1 cellular context compared by ENCODE assay signal in the genomic region with DNA sequence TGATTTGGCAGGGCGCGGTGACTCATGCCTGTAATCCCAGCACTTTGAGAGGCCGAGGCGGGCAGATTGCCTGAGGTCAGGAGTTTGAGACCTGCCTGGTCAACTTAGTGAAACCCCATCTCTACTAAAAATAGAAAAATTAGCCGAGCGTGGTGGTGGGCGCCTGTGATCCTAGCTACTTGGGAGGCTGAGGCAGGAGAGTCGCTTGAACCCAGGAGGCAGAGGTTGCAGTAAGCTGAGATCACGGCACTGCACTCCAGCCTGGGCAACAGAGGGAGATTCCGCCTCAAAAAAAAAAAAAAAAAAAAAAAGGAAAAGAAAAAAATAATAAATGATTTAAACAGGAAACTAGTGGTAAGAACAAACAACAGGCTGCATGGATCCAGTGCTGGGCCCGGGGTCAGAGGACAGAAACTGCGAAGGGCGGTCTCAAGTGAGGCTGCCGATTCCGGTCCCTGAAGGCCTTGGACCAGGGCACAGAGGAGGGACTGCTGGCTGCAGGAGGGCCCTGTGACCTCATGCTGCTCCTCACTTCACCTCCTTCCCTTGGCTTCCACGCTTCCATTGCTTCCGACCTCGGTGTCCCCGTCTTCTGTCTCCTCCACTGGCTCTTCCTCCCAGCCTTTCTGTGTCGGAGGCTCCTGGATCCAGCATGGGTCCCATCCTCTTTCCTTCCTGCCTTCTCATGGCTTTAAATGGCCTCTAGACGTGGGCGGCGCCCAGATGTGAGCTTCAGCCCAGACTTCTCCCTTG.
TF ChIP-seq lines count a peak whose summit lies in the region.

No MANE protein-coding gene starts in this region.

TF ChIP-seq in HCT116, 20 proteins besides CTCF, POLR2A, EP300 and RAD21:
- no peak for TF ChIP-seq SP1 (IDR thresholded peaks at IDR 0.05; ENCODE audit: low read depth)
- TF ChIP-seq JUND (IDR thresholded peaks at IDR 0.05) = no peak
- no peak for TF ChIP-seq CEBPB (IDR thresholded peaks at IDR 0.05; ENCODE audit: low read depth)
- TF ChIP-seq, protein P1, sequence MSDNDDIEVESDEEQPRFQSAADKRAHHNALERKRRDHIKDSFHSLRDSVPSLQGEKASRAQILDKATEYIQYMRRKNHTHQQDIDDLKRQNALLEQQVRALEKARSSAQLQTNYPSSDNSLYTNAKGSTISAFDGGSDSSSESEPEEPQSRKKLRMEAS (IDR thresholded peaks at IDR 0.05) = no peak
- no peak for TF ChIP-seq EZH2phosphoT487 (IDR thresholded peaks at IDR 0.05; ENCODE audit: borderline replicate concordance)
- TF ChIP-seq EZH2 (IDR thresholded peaks at IDR 0.05) = no peak
- TF ChIP-seq ZNF274 (IDR thresholded peaks at IDR 0.05; ENCODE audit: low read depth, low read length) = no peak
- no peak for TF ChIP-seq TCF7L2 (IDR thresholded peaks at IDR 0.05; ENCODE audit: borderline replicate concordance, extremely low read depth, insufficient read depth, insufficient read length)
- TF ChIP-seq YY1 (IDR thresholded peaks at IDR 0.05; ENCODE audit: extremely low read depth, insufficient replicate concordance, low read depth, low read length) = no peak
- no peak for TF ChIP-seq SRF (IDR thresholded peaks at IDR 0.05; ENCODE audit: low read depth)
- TF ChIP-seq, protein P2, sequence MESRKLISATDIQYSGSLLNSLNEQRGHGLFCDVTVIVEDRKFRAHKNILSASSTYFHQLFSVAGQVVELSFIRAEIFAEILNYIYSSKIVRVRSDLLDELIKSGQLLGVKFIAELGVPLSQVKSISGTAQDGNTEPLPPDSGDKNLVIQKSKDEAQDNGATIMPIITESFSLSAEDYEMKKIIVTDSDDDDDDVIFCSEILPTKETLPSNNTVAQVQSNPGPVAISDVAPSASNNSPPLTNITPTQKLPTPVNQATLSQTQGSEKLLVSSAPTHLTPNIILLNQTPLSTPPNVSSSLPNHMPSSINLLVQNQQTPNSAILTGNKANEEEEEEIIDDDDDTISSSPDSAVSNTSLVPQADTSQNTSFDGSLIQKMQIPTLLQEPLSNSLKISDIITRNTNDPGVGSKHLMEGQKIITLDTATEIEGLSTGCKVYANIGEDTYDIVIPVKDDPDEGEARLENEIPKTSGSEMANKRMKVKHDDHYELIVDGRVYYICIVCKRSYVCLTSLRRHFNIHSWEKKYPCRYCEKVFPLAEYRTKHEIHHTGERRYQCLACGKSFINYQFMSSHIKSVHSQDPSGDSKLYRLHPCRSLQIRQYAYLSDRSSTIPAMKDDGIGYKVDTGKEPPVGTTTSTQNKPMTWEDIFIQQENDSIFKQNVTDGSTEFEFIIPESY (IDR thresholded peaks at IDR 0.05; ENCODE audit: extremely low read depth, insufficient replicate concordance, low read length) = no peak
- TF ChIP-seq EGR1 (IDR thresholded peaks at IDR 0.05; ENCODE audit: low read depth) = no peak
- TF ChIP-seq ELF1 (IDR thresholded peaks at IDR 0.05; ENCODE audit: borderline replicate concordance, low read depth) = no peak
- TF ChIP-seq, protein P3, sequence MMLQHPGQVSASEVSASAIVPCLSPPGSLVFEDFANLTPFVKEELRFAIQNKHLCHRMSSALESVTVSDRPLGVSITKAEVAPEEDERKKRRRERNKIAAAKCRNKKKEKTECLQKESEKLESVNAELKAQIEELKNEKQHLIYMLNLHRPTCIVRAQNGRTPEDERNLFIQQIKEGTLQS (IDR thresholded peaks at IDR 0.05) = no peak
- no peak for TF ChIP-seq FOSL1 (IDR thresholded peaks at IDR 0.05; ENCODE audit: low read depth)
- no peak for TF ChIP-seq POLR2AphosphoS5 (IDR thresholded peaks at IDR 0.05; ENCODE audit: low read depth, low read length)
